14 cellular contexts compared by ENCODE assay signal in genomic region chr19:12794936-12795335, GRCh38. TPM values are rescaled to one million over a fixed set of nuclear protein-coding genes. Genes with fewer than 3 reads are reported as not detected.
A peak's percentile ranks its signal among the peaks of the same experiment; 100 is the strongest.
DNase-seq lines count a peak whose midpoint lies in the region; ATAC-seq and TF ChIP-seq lines count a peak whose summit lies in the region.
"Had no signal": no experiment of that assay in that cellular context is flagged by ENCODE, and none has a peak within 500 bp of the region (broad histone marks: within the 10 kb centered on the region; RNA-seq: fewer than 3 reads in every experiment).

No MANE protein-coding gene starts in this region.

- no peak overlapping the region for H3K4me3 ChIP-seq in A673 (ENCODE audit: low read depth, low read length, poor library complexity, severe bottlenecking)
- H3K4me3 ChIP-seq: lung had no signal

- no peaks in the 10 kb centered on the region for H3K27me3 ChIP-seq in A673 (replicated peaks; ENCODE audit: insufficient read depth, low read depth, low read length, poor library complexity)
- H3K27me3 ChIP-seq: testis had no signal

- peaks cover 0 to 2% (median 0%) of the 10 kb centered on the region in 3 donors for H3K9me3 Mint-ChIP-seq in IgD-negative memory B cell
- no peaks in the 10 kb centered on the region for H3K9me3 Mint-ChIP-seq in central memory CD8-positive, alpha-beta T cell
- H3K9me3 Mint-ChIP-seq in natural killer cell, result no peaks in the 10 kb centered on the region

- H3K36me3 ChIP-seq in A673 (ENCODE audit: insufficient read depth, low read length, poor library complexity, severe bottlenecking), result peaks cover 18% of the 10 kb centered on the region

- no peaks in the 10 kb centered on the region for H3K9me3 ChIP-seq in A673 (ENCODE audit: low read depth, low read length, poor library complexity, severe bottlenecking)
- H3K9me3 ChIP-seq: testis had no signal

- peaks cover 26% of the 10 kb centered on the region for H3K4me1 ChIP-seq in A673 (ENCODE audit: insufficient read depth, low read length, poor library complexity, severe bottlenecking)

- H3K4me1 Mint-ChIP-seq in IgD-negative memory B cell, result peaks cover 14 to 20% (median 19%) of the 10 kb centered on the region in 3 donors
- peaks cover 32% of the 10 kb centered on the region for H3K4me1 Mint-ChIP-seq in central memory CD8-positive, alpha-beta T cell
- peaks cover 32 to 36% of the 10 kb centered on the region in 2 donors for H3K4me1 Mint-ChIP-seq in natural killer cell

- H3K27ac Mint-ChIP-seq in IgD-negative memory B cell, result peak overlapping the region in 2 of 3 donors; percentile 99 to 100
- H3K27ac Mint-ChIP-seq in central memory CD8-positive, alpha-beta T cell (ENCODE audit: low read depth), result peak overlapping the region; percentile 97
- H3K27ac Mint-ChIP-seq in natural killer cell, result peak overlapping the region; percentile 97 to 99

- H3K36me3 Mint-ChIP-seq in IgD-negative memory B cell, result peaks cover 1% of the 10 kb centered on the region
- peaks cover 54% of the 10 kb centered on the region for H3K36me3 Mint-ChIP-seq in central memory CD8-positive, alpha-beta T cell (ENCODE audit: insufficient read depth)
- no peaks in the 10 kb centered on the region for H3K36me3 Mint-ChIP-seq in natural killer cell

- POLR2A ChIA-PET in A673 (lab: Charles Lee; ENCODE audit: low non-redundant PET), result interaction anchor here (0.6 to 1.0 kb wide), 2 partner anchors 29 kb away, joined by 4 to 6 read pairs; no protein-coding TSS in a partner anchor

- BruUV-seq in A673 (replicated peaks; lab: Mats Ljungman, UMichigan), result no TSS peak

- H3K27me3 Mint-ChIP-seq in IgD-negative memory B cell (no peaks in the 10 kb centered on the region), natural killer cell (ENCODE audit: low read depth in 2 of 2) (no peaks in the 10 kb centered on the region)
- H3K27me3 Mint-ChIP-seq in central memory CD8-positive, alpha-beta T cell, result no peaks in the 10 kb centered on the region

- H3K27ac ChIP-seq in A673 (ENCODE audit: low read depth, low read length, poor library complexity, severe bottlenecking), result peak overlapping the region; percentile 98

- H3K4me3 Mint-ChIP-seq in IgD-negative memory B cell (peak overlapping the region in 3 of 4 donors; percentile 93 to 94 (median 93)), natural killer cell (peak overlapping the region; percentile 75)
- H3K4me3 Mint-ChIP-seq in central memory CD8-positive, alpha-beta T cell, result no peak overlapping the region

- TF ChIP-seq CTCF in A673 (conservative IDR thresholded peaks at IDR 0.05; ENCODE audit: low read depth, low read length) (no peak), natural killer cell (IDR thresholded peaks at IDR 0.05) (no peak)

- no peak for DNase-seq in A673 (ENCODE audit: low spot score)
- DNase-seq in central memory CD8-positive, alpha-beta T cell (ENCODE audit: low spot score in 2 of 2), result no peak
- DNase-seq in natural killer cell, result no peak
- no peak for DNase-seq in C1 segment of cervical spinal cord (lab: John Stamatoyannopoulos, UW)
- DNase-seq in GOT3 (lab: John Stamatoyannopoulos, UW), result no peak
- DNase-seq in retina, result no peak
- DNase-seq: aorta; foreskin fibroblast; NCI-H82; stimulated activated CD4-positive, alpha-beta T cell treated with anti-CD3 and anti-CD28 coated beads, Interleukin-15, amount 100 ng/mL, for 24 hours; testis had no signal

- ATAC-seq in central memory CD8-positive, alpha-beta T cell (replicated peaks; ENCODE audit: extremely low read depth, poor library complexity, severe bottlenecking), result no peak
- ATAC-seq in natural killer cell, result no peak
- no peak for ATAC-seq in HG02852 (IDR thresholded peaks at IDR 0.05; ENCODE audit: unreplicated experiment)

- intact Hi-C loops in A673 (cut with micrococcal nuclease; ENCODE audit: unreplicated experiment) (loop anchor here (5.0 kb wide), 1 partner anchor 113 kb away; the partner anchor contains the start of gene DHPS), natural killer cell (cut with micrococcal nuclease) (loop anchor here (5.0 to 10.0 kb wide), 4 partner anchors 73 to 360 kb away; partner anchors contain the start of genes CALR, IER2, STX10 and TNPO2)

- CTCF ChIA-PET in A673 (lab: Charles Lee), result interaction anchor here (0.6 to 3.4 kb wide), 4 partner anchors 19 to 166 kb away, joined by 3 to 34 read pairs (median 4); no protein-coding TSS in a partner anchor

RNA-seq across cellular contexts. Expression of gene JUNB, which starts 3.6 kb away (rescaled TPM):
- total RNA-seq in A673 (2021), result 27.7 and 28.6 TPM in 2 replicates
- polyA plus RNA-seq in IgD-negative memory B cell, result 955 TPM
- total RNA-seq in natural killer cell, result 100 to 1,000 TPM; 781 to 903 (median 859) TPM

RNA-seq across cellular contexts. Expression of gene PRDX2, which starts 6.7 kb away (rescaled TPM):
- total RNA-seq in A673 (2021) (406 and 429 TPM in 2 replicates), natural killer cell (10 to 100 TPM; 28.8 to 67.1 (median 66.9) TPM)
- 195 TPM for polyA plus RNA-seq in IgD-negative memory B cell

RNA-seq across cellular contexts. Expression of gene THSD8, which starts 6.9 kb away (rescaled TPM):
- 45.2 and 53.4 TPM in 2 replicates for total RNA-seq in A673 (2021)
- polyA plus RNA-seq in IgD-negative memory B cell, result 6.4 TPM
- total RNA-seq in natural killer cell, result 1 to 10 TPM; 1.7 to 2.8 (median 2.2) TPM

RNA-seq across cellular contexts. Expression of gene RNASEH2A, which starts 11.4 kb away (rescaled TPM):
- 97.7 and 99.7 TPM in 2 replicates for total RNA-seq in A673 (2021)
- 27.4 TPM for polyA plus RNA-seq in IgD-negative memory B cell
- 1 to 10 TPM; 6.6 to 8.7 (median 7.4) TPM for total RNA-seq in natural killer cell

RNA-seq across cellular contexts. Expression of gene HOOK2, which starts 19.6 kb away (rescaled TPM):
- total RNA-seq in A673 (2021), result 25.8 and 34.1 TPM in 2 replicates
- polyA plus RNA-seq in IgD-negative memory B cell, result 6.6 TPM
- 10 to 100 TPM; 13.3 to 15.3 (median 13.9) TPM for total RNA-seq in natural killer cell

Comparison
In these comparisons a context has a peak if more than half of its experiments do, and no peak if none do; other contexts are left out.
1. RNA of gene JUNB, which starts 3.6 kb away (total RNA-seq): 781 to 903 TPM in natural killer cell; 27.7 to 28.6 TPM in A673; every median in the first group is over 10 times any median in the second.
2. RNA of gene THSD8, which starts 6.9 kb away (total RNA-seq): 45.2 to 53.4 TPM in A673; 1.7 to 2.8 TPM in natural killer cell; every median in the first group is over 10 times any median in the second.
3. Peak in every context shown above with its lines, with median percentiles within 50 percentile points of each other: H3K27ac Mint-ChIP-seq.